Comparison of ENCODE assay signal across 12 cellular contexts in genomic region chr3:159832024-159832423, GRCh38. TPM values are rescaled to one million over a fixed set of nuclear protein-coding genes. Genes with fewer than 3 reads are reported as not detected.
DNase-seq lines count a peak whose midpoint lies in the region; ATAC-seq and TF ChIP-seq lines count a peak whose summit lies in the region.
"Had no signal": no experiment of that assay in that cellular context is flagged by ENCODE, and none has a peak within 500 bp of the region (broad histone marks: within the 10 kb centered on the region; RNA-seq: fewer than 3 reads in every experiment).

No MANE protein-coding gene starts in this region.

- H3K4me1 Mint-ChIP-seq in stimulated activated naive B cell treated with anti-CD40 and anti-IgM and Interleukin-4, amounts not matched to agents 10 μg/mL and 1 μg/mL and 100 μg/mL, for 72 hours: no peaks in the 10 kb centered on the region
- H3K4me1 Mint-ChIP-seq: central memory CD8-positive, alpha-beta T cell; natural killer cell had no signal

- no peak overlapping the region for H3K4me3 Mint-ChIP-seq in stimulated activated naive B cell treated with anti-CD40 and anti-IgM and Interleukin-4, amounts not matched to agents 10 μg/mL and 1 μg/mL and 100 μg/mL, for 72 hours
- H3K4me3 Mint-ChIP-seq: central memory CD8-positive, alpha-beta T cell; IgD-negative memory B cell; natural killer cell had no signal

- ATAC-seq in GM19043 (IDR thresholded peaks at IDR 0.05; ENCODE audit: low read depth, unreplicated experiment) (peak; percentile 94), HG02763 (IDR thresholded peaks at IDR 0.05; ENCODE audit: unreplicated experiment) (peak; percentile 92)
- ATAC-seq in stimulated activated naive B cell treated with anti-CD40 and anti-IgM and Interleukin-4, amounts not matched to agents 10 μg/mL and 1 μg/mL and 100 μg/mL, for 72 hours (replicated peaks): peak; percentile 95 to 98

- no peaks in the 10 kb centered on the region for H3K9me3 Mint-ChIP-seq in stimulated activated naive B cell treated with anti-CD40 and anti-IgM and Interleukin-4, amounts not matched to agents 10 μg/mL and 1 μg/mL and 100 μg/mL, for 72 hours
- H3K9me3 Mint-ChIP-seq: central memory CD8-positive, alpha-beta T cell; IgD-negative memory B cell; natural killer cell had no signal

- H3K9me3 ChIP-seq in ascending aorta: no peaks in the 10 kb centered on the region

- H3K27ac Mint-ChIP-seq in stimulated activated naive B cell treated with anti-CD40 and anti-IgM and Interleukin-4, amounts not matched to agents 10 μg/mL and 1 μg/mL and 100 μg/mL, for 72 hours: no peak overlapping the region
- H3K27ac Mint-ChIP-seq: IgD-negative memory B cell, natural killer cell had no signal

- no peak overlapping the region for H3K4me3 ChIP-seq in HL-60 (replicated peaks; ENCODE audit: insufficient read depth, low read length)
- no peak overlapping the region for H3K4me3 ChIP-seq in ascending aorta

- no peaks in the 10 kb centered on the region for H3K36me3 Mint-ChIP-seq in stimulated activated naive B cell treated with anti-CD40 and anti-IgM and Interleukin-4, amounts not matched to agents 10 μg/mL and 1 μg/mL and 100 μg/mL, for 72 hours
- H3K36me3 Mint-ChIP-seq: natural killer cell had no signal

- no peaks in the 10 kb centered on the region for H3K27me3 ChIP-seq in HL-60 (ENCODE audit: insufficient read depth, poor library complexity, severe bottlenecking)
- H3K27me3 ChIP-seq in ascending aorta: no peaks in the 10 kb centered on the region

- peaks cover 0 to 23% of the 10 kb centered on the region in 2 donors for H3K4me1 ChIP-seq in ascending aorta

- TF ChIP-seq CTCF in HL-60 (IDR thresholded peaks at IDR 0.05; ENCODE audit: insufficient read depth, low read length) (no peak), ascending aorta (IDR thresholded peaks at IDR 0.05) (no peak)

- DNase-seq in HL-60 (ENCODE audit: low read depth in 1 of 2, low spot score in 1 of 2) (peak; percentile 24 to 71), HPDE6-E6E7 (ENCODE audit: extremely low spot score) (no peak), cerebellar nuclear complex (lab: John Stamatoyannopoulos, UW) (no peak), ascending aorta (ENCODE audit: low spot score in 2 of 2) (no peak)
- peak; percentile 28 for DNase-seq in stimulated activated naive B cell treated with anti-CD40 and anti-IgM and Interleukin-4, amounts not matched to agents 10 μg/mL and 1 μg/mL and 100 μg/mL, for 72 hours
- DNase-seq: hippocampal formation; natural killer cell; stimulated activated CD4-positive, alpha-beta T cell treated with anti-CD3 and anti-CD28 coated beads, Interleukin-4, amount 100 ng/mL, for 1 hour had no signal

- H3K27me3 Mint-ChIP-seq in stimulated activated naive B cell treated with anti-CD40 and anti-IgM and Interleukin-4, amounts not matched to agents 10 μg/mL and 1 μg/mL and 100 μg/mL, for 72 hours: no peaks in the 10 kb centered on the region
- H3K27me3 Mint-ChIP-seq: central memory CD8-positive, alpha-beta T cell had no signal

- intact Hi-C loops in ascending aorta (cut with DNase I): no loop called here

- H3K27ac ChIP-seq in HL-60 (replicated peaks) (no peak overlapping the region), ascending aorta (no peak overlapping the region)

- no peaks in the 10 kb centered on the region for H3K36me3 ChIP-seq in ascending aorta

RNA-seq across cellular contexts. Expression of gene SCHIP1, which starts 7.6 kb away (rescaled TPM):
- 11.7 TPM for total RNA-seq in ascending aorta
- total RNA-seq: natural killer cell had no signal

Comparison
In these comparisons a context has a peak if more than half of its experiments do, and no peak if none do; other contexts are left out.
1. DNase-seq: peak in HL-60 (2 of 2) and stimulated activated naive B cell treated with anti-CD40 and anti-IgM and Interleukin-4, amounts not matched to agents 10 μg/mL and 1 μg/mL and 100 μg/mL, for 72 hours (single experiment); none in HPDE6-E6E7 (single experiment), cerebellar nuclear complex (0 of 2) and ascending aorta (0 of 2).
2. Peak in every context shown above with its lines, with median percentiles within 50 percentile points of each other: ATAC-seq.